Comparison of ENCODE assay signal across 8 cellular contexts in the genomic region with DNA sequence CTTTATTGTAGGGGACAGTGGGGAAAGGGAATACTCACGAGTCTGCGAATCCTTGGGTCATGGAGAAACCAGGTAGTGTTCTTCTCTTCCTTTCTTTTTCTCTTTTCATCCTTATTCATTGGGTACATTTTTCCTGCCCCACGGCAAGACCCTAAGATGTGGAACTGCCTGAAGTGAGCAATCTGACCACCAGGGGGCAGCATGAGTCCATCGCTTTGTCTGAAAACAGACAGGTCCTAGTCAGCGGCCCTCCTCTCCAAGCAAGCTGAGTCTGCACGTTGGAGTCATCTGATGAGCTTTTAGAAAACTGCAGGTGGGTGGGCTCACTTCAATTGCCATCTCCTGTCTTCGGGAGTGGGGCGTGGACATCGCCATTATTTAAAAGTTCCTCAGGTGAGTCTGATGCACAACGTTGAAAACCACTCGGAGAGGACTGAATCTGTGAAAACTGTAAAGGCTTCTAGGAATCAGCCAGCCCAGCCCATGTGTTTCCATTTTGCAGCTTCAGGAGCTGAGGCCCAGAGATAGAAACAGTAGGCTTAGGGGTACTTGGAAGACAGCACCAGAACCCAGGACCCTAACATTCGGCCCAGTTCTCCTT. TPM values are rescaled to one million over a fixed set of nuclear protein-coding genes. Genes with fewer than 3 reads are reported as not detected.
DNase-seq lines count a peak whose midpoint lies in the region; FAIRE-seq and TF ChIP-seq lines count a peak whose summit lies in the region.

No MANE protein-coding gene starts in this region.

- H3K9me3 Mint-ChIP-seq in endothelial cell (ENCODE audit: unreplicated experiment): no peaks in the 10 kb centered on the region
- H3K9me3 Mint-ChIP-seq in mesothelial cell of epicardium: no peaks in the 10 kb centered on the region

- H3K27ac ChIP-seq in 22Rv1: no peak overlapping the region

- TF ChIP-seq CTCF in 22Rv1 (IDR thresholded peaks at IDR 0.05) (peak; percentile 91), endothelial cell (IDR thresholded peaks at IDR 0.05; ENCODE audit: unreplicated experiment) (peak; percentile 95), mesothelial cell of epicardium (IDR thresholded peaks at IDR 0.05; ENCODE audit: unreplicated experiment) (peak; percentile 97)

- peak; percentile 92 for FAIRE-seq in GM18507 (lab: Jason Lieb, UNC)

- H3K4me1 Mint-ChIP-seq in endothelial cell (ENCODE audit: unreplicated experiment): peaks cover 9% of the 10 kb centered on the region
- peaks cover 3% of the 10 kb centered on the region for H3K4me1 Mint-ChIP-seq in mesothelial cell of epicardium

- H3K36me3 Mint-ChIP-seq in endothelial cell (ENCODE audit: low read depth, unreplicated experiment) (no peaks in the 10 kb centered on the region), mesothelial cell of epicardium (no peaks in the 10 kb centered on the region)

- H3K27ac Mint-ChIP-seq in endothelial cell (ENCODE audit: unreplicated experiment) (no peak overlapping the region), mesothelial cell of epicardium (no peak overlapping the region)

- H3K4me3 Mint-ChIP-seq in endothelial cell (ENCODE audit: unreplicated experiment): no peak overlapping the region
- no peak overlapping the region for H3K4me3 Mint-ChIP-seq in mesothelial cell of epicardium

- DNase-seq in GM18507 (ENCODE audit: extremely low spot score, insufficient read length, low read depth) (peak; percentile 56), HT-29 (ENCODE audit: low spot score) (peak; percentile 94), NK-92 (lab: John Stamatoyannopoulos, UW; ENCODE audit: unreplicated experiment) (peak; percentile 9), endothelial cell (ENCODE audit: low spot score) (peak; percentile 93), mesothelial cell of epicardium (ENCODE audit: low spot score in 2 of 2, unreplicated experiment in 2 of 2) (peak; percentile 77 to 94)
- peak; percentile 98 for DNase-seq in activated CD8-positive, alpha-beta memory T cell treated with anti-CD3 and anti-CD28 coated beads for 24 hours
- peak; percentile 72 to 82 for DNase-seq in stimulated activated CD8-positive, alpha-beta memory T cell treated with anti-CD3 and anti-CD28 coated beads, Interleukin-2, amount 100 ng/mL, for 48 hours (ENCODE audit: low read depth in 2 of 2)

- H3K27me3 Mint-ChIP-seq in endothelial cell (ENCODE audit: unreplicated experiment): peaks cover 7% of the 10 kb centered on the region
- peaks cover 39% of the 10 kb centered on the region for H3K27me3 Mint-ChIP-seq in mesothelial cell of epicardium (ENCODE audit: low read depth)

RNA-seq across cellular contexts. Expression of a gene that starts 34.0 kb away (rescaled TPM):
- 13.6 and 14.9 TPM in 2 replicates for total RNA-seq in HT-29 (2014; rRNA removed; shearing (Covaris generic))
- 22.6 TPM for total RNA-seq in endothelial cell (ENCODE audit: unreplicated experiment)
- 28.7 to 29.3 TPM (median 28.9 TPM) in 3 replicates for total RNA-seq in mesothelial cell of epicardium

Comparison
In these comparisons a context has a peak if more than half of its experiments do, and no peak if none do; other contexts are left out.
1. DNase-seq: peak in every context shown above with its lines; median percentile 98 in activated CD8-positive, alpha-beta memory T cell treated with anti-CD3 and anti-CD28 coated beads for 24 hours; 94 in HT-29; 93 in endothelial cell; 86 in mesothelial cell of epicardium; 77 in stimulated activated CD8-positive, alpha-beta memory T cell treated with anti-CD3 and anti-CD28 coated beads, Interleukin-2, amount 100 ng/mL, for 48 hours; 56 in GM18507; 9 in NK-92.